ENCODE assay signal across 8 cellular contexts in genomic region chr2:44087037-44087713, GRCh38.
DNase-seq lines count a peak whose midpoint lies in the region; ATAC-seq and TF ChIP-seq lines count a peak whose summit lies in the region.

No MANE protein-coding gene starts in this region.

- H3K27me3 ChIP-seq in HAP-1 (ENCODE audit: low read depth) = no peaks in the 10 kb centered on the region

- peaks cover 5% of the 10 kb centered on the region for H3K4me1 ChIP-seq in HAP-1

- in situ Hi-C loops in HAP-1 (cut with MboI; ENCODE audit: low sequenced_read_pairs) = no loop called here

- peaks cover 12% of the 10 kb centered on the region for H3K4me1 Mint-ChIP-seq in activated naive CD4-positive, alpha-beta T cell treated with anti-CD3 and anti-CD28 coated beads, Interleukin-2, amount 50 U/mL, for 24 hours

- peak; percentile 96 for ATAC-seq in SK-N-SH treated with all-trans-retinoic acid at 6 μM for 48 hours

- H3K4me3 Mint-ChIP-seq in activated naive CD4-positive, alpha-beta T cell treated with anti-CD3 and anti-CD28 coated beads, Interleukin-2, amount 50 U/mL, for 24 hours = peak overlapping the region; percentile 93

- no peaks in the 10 kb centered on the region for H3K27me3 Mint-ChIP-seq in activated naive CD4-positive, alpha-beta T cell treated with anti-CD3 and anti-CD28 coated beads, Interleukin-2, amount 50 U/mL, for 24 hours

- H3K36me3 Mint-ChIP-seq in activated naive CD4-positive, alpha-beta T cell treated with anti-CD3 and anti-CD28 coated beads, Interleukin-2, amount 50 U/mL, for 24 hours = no peaks in the 10 kb centered on the region

- H3K9me3 Mint-ChIP-seq in activated naive CD4-positive, alpha-beta T cell treated with anti-CD3 and anti-CD28 coated beads, Interleukin-2, amount 50 U/mL, for 24 hours = no peaks in the 10 kb centered on the region

- DNase-seq in EH (ENCODE audit: low read depth) (peak; percentile 78), HAP-1 (ENCODE audit: low spot score in 2 of 2) (peak; percentile 73 to 93), NAMALWA (ENCODE audit: low spot score) (peak; percentile 86), glomerular endothelial cell (ENCODE audit: extremely low read depth, low read depth, low spot score) (peak; percentile 33), occipital lobe (lab: John Stamatoyannopoulos, UW) (peak; percentile 84), superior temporal gyrus (ENCODE audit: extremely low spot score) (peak; percentile 98)

- H3K9me3 ChIP-seq in HAP-1 = no peaks in the 10 kb centered on the region

- H3K36me3 ChIP-seq in HAP-1 (replicated peaks) = no peaks in the 10 kb centered on the region

- H3K27ac Mint-ChIP-seq in activated naive CD4-positive, alpha-beta T cell treated with anti-CD3 and anti-CD28 coated beads, Interleukin-2, amount 50 U/mL, for 24 hours = peak overlapping the region; percentile 90

- H3K4me3 ChIP-seq in HAP-1 = no peak overlapping the region

TF ChIP-seq in SK-N-SH treated with all-trans-retinoic acid at 6 μM for 48 hours, 23 proteins besides CTCF, POLR2A, EP300 and RAD21:
- TF ChIP-seq ZFP3 (CRISPR knock-in tag; IDR thresholded peaks at IDR 0.05) (0 out of 2 replicates have a peak, but pooled peaks have one; percentile 54), TSHZ2 (CRISPR knock-in tag; IDR thresholded peaks at IDR 0.05) (no peak), CREB5 (CRISPR knock-in tag; IDR thresholded peaks at IDR 0.05; ENCODE audit: low read depth) (peak; percentile 93), ISL1 (CRISPR knock-in tag; IDR thresholded peaks at IDR 0.05) (no peak), POU6F1 (CRISPR knock-in tag; IDR thresholded peaks at IDR 0.05; ENCODE audit: borderline replicate concordance, low read depth) (no peak), TOX (CRISPR knock-in tag; IDR thresholded peaks at IDR 0.05; ENCODE audit: borderline replicate concordance) (no peak), ESRRG (CRISPR knock-in tag; IDR thresholded peaks at IDR 0.05) (no peak), CSDC2 (CRISPR knock-in tag; IDR thresholded peaks at IDR 0.05) (no peak), SNAI2 (CRISPR knock-in tag; IDR thresholded peaks at IDR 0.05) (peak; percentile 47; the same call in 1 of the 2 replicates), ZFP30 (CRISPR knock-in tag; IDR thresholded peaks at IDR 0.05) (no peak), ZNF70 (CRISPR knock-in tag; IDR thresholded peaks at IDR 0.05) (peak; percentile 55; the same call in 1 of the 2 replicates), ARNTL (CRISPR knock-in tag; IDR thresholded peaks at IDR 0.05; ENCODE audit: borderline replicate concordance, low read depth) (no peak), ZNF565 (CRISPR knock-in tag; conservative IDR thresholded peaks at IDR 0.05; ENCODE audit: low read depth) (0 out of 2 replicates have a peak, but pooled peaks have one; percentile 62), ZC3H10 (CRISPR knock-in tag; IDR thresholded peaks at IDR 0.05) (no peak), ZNF8 (CRISPR knock-in tag; IDR thresholded peaks at IDR 0.05) (no peak), TCF4 (CRISPR knock-in tag; IDR thresholded peaks at IDR 0.05; ENCODE audit: borderline replicate concordance) (no peak)
- TF ChIP-seq, protein P1, sequence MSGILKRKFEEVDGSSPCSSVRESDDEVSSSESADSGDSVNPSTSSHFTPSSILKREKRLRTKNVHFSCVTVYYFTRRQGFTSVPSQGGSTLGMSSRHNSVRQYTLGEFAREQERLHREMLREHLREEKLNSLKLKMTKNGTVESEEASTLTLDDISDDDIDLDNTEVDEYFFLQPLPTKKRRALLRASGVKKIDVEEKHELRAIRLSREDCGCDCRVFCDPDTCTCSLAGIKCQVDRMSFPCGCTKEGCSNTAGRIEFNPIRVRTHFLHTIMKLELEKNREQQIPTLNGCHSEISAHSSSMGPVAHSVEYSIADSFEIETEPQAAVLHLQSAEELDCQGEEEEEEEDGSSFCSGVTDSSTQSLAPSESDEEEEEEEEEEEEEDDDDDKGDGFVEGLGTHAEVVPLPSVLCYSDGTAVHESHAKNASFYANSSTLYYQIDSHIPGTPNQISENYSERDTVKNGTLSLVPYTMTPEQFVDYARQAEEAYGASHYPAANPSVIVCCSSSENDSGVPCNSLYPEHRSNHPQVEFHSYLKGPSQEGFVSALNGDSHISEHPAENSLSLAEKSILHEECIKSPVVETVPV (CRISPR knock-in tag; IDR thresholded peaks at IDR 0.05) = no peak

Comparison
In these comparisons a context has a peak if more than half of its experiments do, and no peak if none do; other contexts are left out.
1. DNase-seq: peak in every context shown above with its lines; median percentile 98 in superior temporal gyrus; 86 in NAMALWA; 84 in occipital lobe; 83 in HAP-1; 78 in EH; 33 in glomerular endothelial cell.